ENCODE assay signal across 22 cellular contexts in the genomic region with DNA sequence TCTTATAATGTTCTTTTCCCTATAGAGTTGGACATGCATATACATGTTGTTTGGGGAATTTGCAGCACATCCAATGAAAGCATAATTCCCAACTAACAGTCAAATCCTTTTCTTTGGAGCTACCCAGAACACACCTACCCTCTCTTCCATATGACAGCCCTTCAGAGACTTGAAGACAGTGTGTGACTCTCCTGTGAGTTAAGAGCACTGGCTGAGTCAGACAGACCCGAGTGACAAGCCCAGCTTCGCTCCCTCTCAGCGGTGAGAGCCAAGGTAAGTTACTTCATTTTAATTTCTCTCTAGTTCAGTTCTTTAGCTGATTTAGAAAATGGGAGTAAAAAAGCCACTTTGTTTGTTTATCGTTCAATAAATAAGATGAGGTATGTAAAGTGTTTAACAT.
DNase-seq lines count a peak whose midpoint lies in the region; ATAC-seq, FAIRE-seq and TF ChIP-seq lines count a peak whose summit lies in the region.
"Had no signal": no experiment of that assay in that cellular context is flagged by ENCODE, and none has a peak within 500 bp of the region (broad histone marks: within the 10 kb centered on the region; RNA-seq: fewer than 3 reads in every experiment).

No MANE protein-coding gene starts in this region.

- no TSS peak for BruUV-seq in K562 (replicated peaks; lab: Mats Ljungman, UMichigan)

- H3K36me3 ChIP-seq in K562 (ENCODE audit: control insufficient read depth, insufficient read depth, low read length) (no peaks in the 10 kb centered on the region), esophagus squamous epithelium (no peaks in the 10 kb centered on the region)
- H3K36me3 ChIP-seq: MG63, Peyer's patch, SJCRH30 had no signal

- no peak overlapping the region for H3K27ac Mint-ChIP-seq in activated CD4-positive, alpha-beta T cell treated with anti-CD3 and anti-CD28 coated beads, Interleukin-2, amount 10 ng/mL, durations not matched to agents 7 days and 5 days
- H3K27ac Mint-ChIP-seq: H9 had no signal

- no peak overlapping the region for H3K4me3 Mint-ChIP-seq in activated CD4-positive, alpha-beta T cell treated with anti-CD3 and anti-CD28 coated beads, Interleukin-2, amount 10 ng/mL, durations not matched to agents 7 days and 5 days

- H3K9ac ChIP-seq in K562 (ENCODE audit: insufficient read depth in 1 of 2, low read depth in 2 of 2, low read length in 2 of 2): no peak overlapping the region

- no peak for TF ChIP-seq EP300 in K562 (IDR thresholded peaks at IDR 0.05; ENCODE audit: low read length)

- no peak overlapping the region for H3K4me3 ChIP-seq in K562
- H3K4me3 ChIP-seq in esophagus squamous epithelium: no peak overlapping the region
- H3K4me3 ChIP-seq: MG63, Peyer's patch, SJCRH30 had no signal

- no peaks in the 10 kb centered on the region for H3K4me1 ChIP-seq in K562 (replicated peaks in 1 of 2; ENCODE audit: control insufficient read depth in 2 of 2, insufficient read depth in 2 of 2, low read length in 2 of 2)
- peaks cover 7% of the 10 kb centered on the region for H3K4me1 ChIP-seq in foreskin keratinocyte
- H3K4me1 ChIP-seq in esophagus squamous epithelium: no peaks in the 10 kb centered on the region
- H3K4me1 ChIP-seq: Peyer's patch had no signal

- ATAC-seq in K562: 0 out of 3 replicates have a peak, but pooled peaks have one; percentile 47
- ATAC-seq in foreskin keratinocyte: peak; percentile 95
- ATAC-seq in HG02981 (IDR thresholded peaks at IDR 0.05; ENCODE audit: unreplicated experiment): no peak
- ATAC-seq: SK-N-SH treated with all-trans-retinoic acid at 6 μM for 48 hours had no signal

- CTCF ChIA-PET in K562 (lab: Yijun Ruan, JAX; ENCODE audit: low intra/inter-chr PET ratio): no interaction called here
- CTCF ChIA-PET in activated CD4-positive, alpha-beta T cell treated with anti-CD3 and anti-CD28 coated beads, Interleukin-2, amount 10 ng/mL, durations not matched to agents 7 days and 5 days (lab: Charles Lee): no interaction called here

- H3K79me2 ChIP-seq in K562 (ENCODE audit: control insufficient read depth, insufficient read depth, low read length): no peaks in the 10 kb centered on the region

- H3K9me3 Mint-ChIP-seq in activated CD4-positive, alpha-beta T cell treated with anti-CD3 and anti-CD28 coated beads, Interleukin-2, amount 10 ng/mL, durations not matched to agents 7 days and 5 days: no peaks in the 10 kb centered on the region
- H3K9me3 Mint-ChIP-seq: H9 had no signal

- TF ChIP-seq POLR2A in GM12892 (IDR thresholded peaks at IDR 0.05; ENCODE audit: low read depth, low read length) (no peak), K562 (conservative IDR thresholded peaks at IDR 0.05) (no peak), esophagus squamous epithelium (IDR thresholded peaks at IDR 0.05) (no peak)

- no peaks in the 10 kb centered on the region for H3K36me3 Mint-ChIP-seq in activated CD4-positive, alpha-beta T cell treated with anti-CD3 and anti-CD28 coated beads, Interleukin-2, amount 10 ng/mL, durations not matched to agents 7 days and 5 days (ENCODE audit: low read depth)

- H3K4me1 Mint-ChIP-seq in activated CD4-positive, alpha-beta T cell treated with anti-CD3 and anti-CD28 coated beads, Interleukin-2, amount 10 ng/mL, durations not matched to agents 7 days and 5 days: no peaks in the 10 kb centered on the region

- H3K27ac ChIP-seq in K562 (ENCODE audit: extremely low read depth, low read depth, low read length): no peak overlapping the region
- H3K27ac ChIP-seq in foreskin keratinocyte: no peak overlapping the region
- no peak overlapping the region for H3K27ac ChIP-seq in esophagus squamous epithelium
- H3K27ac ChIP-seq: Peyer's patch, SJCRH30 had no signal

- no peak overlapping the region for H2AFZ ChIP-seq in K562 (ENCODE audit: low read depth, low read length)

- no peaks in the 10 kb centered on the region; the same call in 1 of the 2 replicates for H4K20me1 ChIP-seq in K562 (replicated peaks; ENCODE audit: control insufficient read depth, insufficient read depth, low read length)

- no peak for DNase-seq in GM12892 (ENCODE audit: insufficient read length)
- DNase-seq in NCI-H69 (lab: John Stamatoyannopoulos, UW): peak; percentile 4
- DNase-seq in K562 (ENCODE audit: extremely low read depth in 1 of 4, low spot score in 3 of 4): no peak
- DNase-seq in foreskin keratinocyte: peak; percentile 34 to 48
- DNase-seq in esophagus squamous epithelium (lab: John Stamatoyannopoulos, UW): no peak
- no peak for DNase-seq in activated CD4-positive, alpha-beta T cell treated with anti-CD3 and anti-CD28 coated beads, Interleukin-2, amount 10 ng/mL, durations not matched to agents 7 days and 5 days
- no peak for DNase-seq in activated CD8-positive, alpha-beta memory T cell treated with anti-CD3 and anti-CD28 coated beads, Interleukin-2, amount 50 U/mL, for 4 hours
- DNase-seq: Calu3, H9, KBM-7, MG63, NCI-H1105 treated with DMSO at 0.1 percent for 48 hours, NCI-H146, NCI-H1930, NCI-H2107, NCI-H446 treated with DMSO at 0.1 percent for 48 hours, NCI-H526 treated with DMSO at 0.1 percent for 48 hours, Peyer's patch, SJCRH30 had no signal

- POLR2A ChIA-PET in K562 (lab: Yijun Ruan, JAX): interaction anchor here (2.0 kb wide), 1 partner anchor 9 kb away, joined by 7 read pairs; no protein-coding TSS in a partner anchor
- POLR2A ChIA-PET in activated CD4-positive, alpha-beta T cell treated with anti-CD3 and anti-CD28 coated beads, Interleukin-2, amount 10 ng/mL, durations not matched to agents 7 days and 5 days (lab: Charles Lee): no interaction called here

- no peak overlapping the region for H3K4me2 ChIP-seq in K562 (ENCODE audit: insufficient read depth, low read length)

- WGBS in K562 (ENCODE audit: insufficient coverage, low coverage, missing lambda C conversion rate): 0% methylated on average over 4 of the region's 4 CpGs
- 0 to 39% methylated on average over 1 to 4 of the region's 4 CpGs for WGBS in esophagus squamous epithelium, 2 donors

- FAIRE-seq in GM12892 (lab: Jason Lieb, UNC): peak; percentile 61
- no peak for FAIRE-seq in K562 (lab: Jason Lieb, UNC)
- FAIRE-seq: HTR-8/SVneo had no signal

- H3K9me3 ChIP-seq in K562 (replicated peaks; ENCODE audit: control insufficient read depth, insufficient read depth, low read depth, low read length) (no peaks in the 10 kb centered on the region), esophagus squamous epithelium (no peaks in the 10 kb centered on the region)
- H3K9me3 ChIP-seq: MG63, Peyer's patch, SJCRH30 had no signal

- TF ChIP-seq RAD21 in K562 (CRISPR knock-in tag; conservative IDR thresholded peaks at IDR 0.05 in 1 of 2, IDR thresholded peaks at IDR 0.05 in 1 of 2): no peak

- no peak for TF ChIP-seq CTCF in K562 (IDR thresholded peaks at IDR 0.05 in 2 of 3, conservative IDR thresholded peaks at IDR 0.05 in 1 of 3; ENCODE audit: insufficient read depth in 2 of 3, low read depth in 1 of 3, low read length in 3 of 3)
- no peak for TF ChIP-seq CTCF in foreskin keratinocyte (conservative IDR thresholded peaks at IDR 0.05)
- TF ChIP-seq CTCF in esophagus squamous epithelium (IDR thresholded peaks at IDR 0.05): no peak

- intact Hi-C loops in K562 (cut with micrococcal nuclease) (no loop called here), esophagus squamous epithelium (cut with DNase I) (no loop called here)

- H3K27me3 ChIP-seq in K562 (ENCODE audit: control insufficient read depth in 2 of 2, insufficient read depth in 2 of 2, low read length in 2 of 2) (peaks cover 12 to 13% of the 10 kb centered on the region in 2 experiments; a peak in 3 of 5 replicates), foreskin keratinocyte (no peaks in the 10 kb centered on the region), esophagus squamous epithelium (no peaks in the 10 kb centered on the region)
- H3K27me3 ChIP-seq: MG63, Peyer's patch, SJCRH30 had no signal

- in situ Hi-C loops in K562 (cut with MboI): loop anchor here (25.0 kb wide), 1 partner anchor 792 kb away; no protein-coding TSS in a partner anchor

- peaks cover 11% of the 10 kb centered on the region for H3K27me3 Mint-ChIP-seq in activated CD4-positive, alpha-beta T cell treated with anti-CD3 and anti-CD28 coated beads, Interleukin-2, amount 10 ng/mL, durations not matched to agents 7 days and 5 days

- no peaks in the 10 kb centered on the region for H3K9me1 ChIP-seq in K562 (ENCODE audit: control insufficient read depth, insufficient read depth, low read length)

TF ChIP-seq in K562, 482 proteins besides CTCF, POLR2A, EP300 and RAD21 (continues in another document):
- TF ChIP-seq ZNF184 (CRISPR knock-in tag; IDR thresholded peaks at IDR 0.05) (no peak), CCAR2 (IDR thresholded peaks at IDR 0.05; ENCODE audit: low read depth, low read length) (no peak), ERF (CRISPR knock-in tag; IDR thresholded peaks at IDR 0.05) (no peak), TRIM28 (IDR thresholded peaks at IDR 0.05) (no peak), MAFF (IDR thresholded peaks at IDR 0.05; ENCODE audit: low read length) (no peak), TFE3 (CRISPR knock-in tag; IDR thresholded peaks at IDR 0.05) (no peak), ZNF449 (CRISPR knock-in tag; IDR thresholded peaks at IDR 0.05) (no peak), IFI16 (CRISPR knock-in tag; IDR thresholded peaks at IDR 0.05) (no peak), TCF3 (CRISPR knock-in tag; IDR thresholded peaks at IDR 0.05) (no peak), L3MBTL2 (IDR thresholded peaks at IDR 0.05) (no peak), ZNF551 (CRISPR knock-in tag; IDR thresholded peaks at IDR 0.05) (no peak)

Comparison
In these comparisons a context has a peak if more than half of its experiments do, and no peak if none do; other contexts are left out.
1. DNase-seq: peak in NCI-H69 (single experiment) and foreskin keratinocyte (2 of 2); none in GM12892 (single experiment), K562 (0 of 4), esophagus squamous epithelium (single experiment), activated CD4-positive, alpha-beta T cell treated with anti-CD3 and anti-CD28 coated beads, Interleukin-2, amount 10 ng/mL, durations not matched to agents 7 days and 5 days (single experiment) and activated CD8-positive, alpha-beta memory T cell treated with anti-CD3 and anti-CD28 coated beads, Interleukin-2, amount 50 U/mL, for 4 hours (single experiment).